Comparison of ENCODE assay signal across 27 cellular contexts in genomic region chr15:45144775-45145174, GRCh38. TPM values are rescaled to one million over a fixed set of nuclear protein-coding genes. Genes with fewer than 3 reads are reported as not detected.
"Had no signal": no experiment of that assay in that cellular context is flagged by ENCODE, and none has a peak within 500 bp of the region (broad histone marks: within the 10 kb centered on the region; RNA-seq: fewer than 3 reads in every experiment).

No MANE protein-coding gene starts in this region.

- ATAC-seq: HepG2, Panc1, PC-3 had no signal

- H3K36me3 ChIP-seq: MG63 had no signal

- H3K4me3 ChIP-seq: MG63 had no signal

- H3K9me3 ChIP-seq: MG63, SK-N-SH had no signal

- FAIRE-seq: HepG2 had no signal

- DNase-seq: IMR-90, Karpas-422, KG1, MG63, NCI-H1092, NCI-H1105 treated with DMSO at 0.1 percent for 48 hours, NCI-H1417 treated with DMSO at 0.1 percent for 48 hours, NCI-H146, NCI-H1694 treated with DMSO at 0.1 percent for 48 hours, NCI-H1930, NCI-H2081, NCI-H2107, NCI-H226, NCI-H446, NCI-H510A, NCI-H524 treated with DMSO at 0.1 percent for 48 hours, NCI-H69, NCI-H774, PC-3, SHP77, SK-N-SH, SW 1271 had no signal

- H3K27me3 ChIP-seq: MG63 had no signal

RNA-seq across cellular contexts. Expression of gene DUOX1, which starts 15.0 kb away (rescaled TPM):
- total RNA-seq: HepG2, HT1080, IMR-90, PC-3, RPMI7951, SK-MEL-5 had no signal
- polyA plus RNA-seq: IMR-90, SK-N-SH had no signal

RNA-seq across cellular contexts. Expression of gene DUOXA1, which starts 15.1 kb away (rescaled TPM):
- total RNA-seq: HepG2, IMR-90, PC-3, RPMI7951, SK-MEL-5 had no signal
- polyA plus RNA-seq: HepG2 had no signal

RNA-seq across cellular contexts. Expression of gene DUOXA2, which starts 30.6 kb away (rescaled TPM):
- total RNA-seq: HepG2, HT1080, IMR-90, PC-3, RPMI7951, SK-MEL-5 had no signal
- polyA plus RNA-seq: IMR-90, SK-N-SH had no signal

RNA-seq across cellular contexts. Expression of gene DUOX2, which starts 30.8 kb away (rescaled TPM):
- total RNA-seq: HepG2, IMR-90, PC-3, RPMI7951 had no signal
- polyA plus RNA-seq: IMR-90, SK-N-SH had no signal
